In genomic region chr19:7401694-7402093, GRCh38 we compare ENCODE assay signal across 21 cellular contexts. TPM values are rescaled to one million over a fixed set of nuclear protein-coding genes. Genes with fewer than 3 reads are reported as not detected.
DNase-seq lines count a peak whose midpoint lies in the region; ATAC-seq, FAIRE-seq and TF ChIP-seq lines count a peak whose summit lies in the region.
"Had no signal": no experiment of that assay in that cellular context is flagged by ENCODE, and none has a peak within 500 bp of the region (broad histone marks: within the 10 kb centered on the region; RNA-seq: fewer than 3 reads in every experiment).

No MANE protein-coding gene starts in this region.

- H3K36me3 ChIP-seq in Caco-2 (ENCODE audit: control insufficient read depth, insufficient read depth, low read length) (peaks cover 3% of the 10 kb centered on the region; the same call in 1 of the 2 replicates), K562 (ENCODE audit: control insufficient read depth, insufficient read depth, low read length) (no peaks in the 10 kb centered on the region; the same call in 2 of the 3 replicates), trophoblast cell (ENCODE audit: control insufficient read depth in 1 of 2, insufficient read depth in 2 of 2, low read length in 2 of 2) (peaks cover 7 to 10% of the 10 kb centered on the region in 2 experiments)

- peaks cover 7% of the 10 kb centered on the region for H3K79me2 ChIP-seq in K562 (ENCODE audit: control insufficient read depth, insufficient read depth, low read length)
- peaks cover 11% of the 10 kb centered on the region for H3K79me2 ChIP-seq in trophoblast cell (ENCODE audit: control insufficient read depth, insufficient read depth, low read length, poor library complexity)

- H3K4me1 ChIP-seq in Caco-2 (peaks cover 18% of the 10 kb centered on the region), K562 (replicated peaks in 1 of 2; ENCODE audit: control insufficient read depth in 2 of 2, insufficient read depth in 2 of 2, low read length in 2 of 2) (no peaks in the 10 kb centered on the region; a peak in 2 of 5 replicates), trophoblast cell (ENCODE audit: control insufficient read depth in 1 of 2, insufficient read depth in 2 of 2, low read length in 2 of 2) (peaks cover 0 to 9% of the 10 kb centered on the region in 2 experiments)
- H3K4me1 ChIP-seq: BE2C had no signal

- FAIRE-seq in K562 (lab: Jason Lieb, UNC), result no peak
- FAIRE-seq: A549, G401.6 had no signal

- peaks cover 3% of the 10 kb centered on the region for H3K9me1 ChIP-seq in K562 (ENCODE audit: control insufficient read depth, insufficient read depth, low read length)

- H3K23ac ChIP-seq in trophoblast cell (ENCODE audit: low read length), result no peak overlapping the region

- CTCF ChIA-PET in Caco-2 (lab: Charles Lee), result no interaction called here
- CTCF ChIA-PET in K562 (lab: Yijun Ruan, JAX; ENCODE audit: low intra/inter-chr PET ratio), result no interaction called here

- DNase-seq in activated T-cell treated with anti-CD3 and anti-CD28 coated beads, Interleukin-2, amount 50 U/mL, for 24 hours, result no peak
- DNase-seq in activated T-cell treated with anti-CD3 and anti-CD28 coated beads, Interleukin-2, amount 50 U/mL, for 1 hour, result no peak
- DNase-seq in Caco-2 (no peak), K562 (ENCODE audit: extremely low read depth in 1 of 4, low spot score in 3 of 4) (no peak), trophoblast cell (no peak)
- no peak for DNase-seq in effector CD8-positive, alpha-beta T cell (lab: John Stamatoyannopoulos, UW)
- DNase-seq: 8988T; ACHN; AML-193; BE2C; CD4-positive, alpha-beta T cell; COR-L47; DMS153; DND-41; GM23248; H9 had no signal

- in situ Hi-C loops in K562 (cut with MboI), result no loop called here

- no peaks in the 10 kb centered on the region for H3K9me3 Mint-ChIP-seq in activated T-cell treated with anti-CD3 and anti-CD28 coated beads, Interleukin-2, amount 50 U/mL, for 24 hours
- H3K9me3 Mint-ChIP-seq in Caco-2 (ENCODE audit: unreplicated experiment), result no peaks in the 10 kb centered on the region
- H3K9me3 Mint-ChIP-seq: CD14-positive monocyte; CD4-positive, alpha-beta T cell; H9 had no signal

- H4K12ac ChIP-seq in trophoblast cell (ENCODE audit: low read depth, low read length), result no peak overlapping the region

- no peak for TF ChIP-seq POLR2A in K562 (conservative IDR thresholded peaks at IDR 0.05)

- no peaks in the 10 kb centered on the region for H3K27me3 ChIP-seq in Caco-2 (replicated peaks; ENCODE audit: control insufficient read depth, insufficient read depth, low read length)
- H3K27me3 ChIP-seq in K562 (ENCODE audit: control insufficient read depth in 2 of 2, insufficient read depth in 2 of 2, low read length in 2 of 2), result no peaks in the 10 kb centered on the region
- H3K27me3 ChIP-seq in trophoblast cell (ENCODE audit: insufficient read depth, low read length), result no peaks in the 10 kb centered on the region
- H3K27me3 ChIP-seq: BE2C; BLaER1 treated with 17β-estradiol and CSF1 and Interleukin-3, amounts not matched to agents 10 nM and 100 nM had no signal

- H3K18ac ChIP-seq in trophoblast cell (ENCODE audit: low read length), result no peak overlapping the region

- H3K27ac ChIP-seq in K562 (ENCODE audit: extremely low read depth, low read depth, low read length), result no peak overlapping the region
- no peak overlapping the region for H3K27ac ChIP-seq in trophoblast cell (ENCODE audit: low read depth, low read length)
- H3K27ac ChIP-seq: A549; BLaER1 treated with 17β-estradiol and CSF1 and Interleukin-3, amounts not matched to agents 10 nM and 100 nM; GM23248 had no signal

- H4K91ac ChIP-seq in trophoblast cell (ENCODE audit: low read depth, low read length), result no peak overlapping the region

- TF ChIP-seq CTCF in Caco-2 (IDR thresholded peaks at IDR 0.05; ENCODE audit: insufficient read depth in 1 of 2, low read depth in 1 of 2, low read length in 1 of 2, severe bottlenecking in 1 of 2, unreplicated experiment in 1 of 2), result no peak
- TF ChIP-seq CTCF in K562 (IDR thresholded peaks at IDR 0.05 in 2 of 3, conservative IDR thresholded peaks at IDR 0.05 in 1 of 3; ENCODE audit: insufficient read depth in 2 of 3, low read depth in 1 of 3, low read length in 3 of 3), result no peak

- H3K36me3 Mint-ChIP-seq in activated T-cell treated with anti-CD3 and anti-CD28 coated beads, Interleukin-2, amount 50 U/mL, for 24 hours (ENCODE audit: low read depth), result peaks cover 51% of the 10 kb centered on the region
- H3K36me3 Mint-ChIP-seq in Caco-2 (ENCODE audit: insufficient read depth, unreplicated experiment), result peaks cover 41% of the 10 kb centered on the region

- BruUV-seq in Caco-2 (replicated peaks; lab: Mats Ljungman, UMichigan) (no TSS peak), K562 (replicated peaks; lab: Mats Ljungman, UMichigan) (no TSS peak)

- no peaks in the 10 kb centered on the region for H4K20me1 ChIP-seq in K562 (replicated peaks; ENCODE audit: control insufficient read depth, insufficient read depth, low read length)

- no peak overlapping the region for H2BK5ac ChIP-seq in trophoblast cell (ENCODE audit: low read depth, low read length, poor library complexity)

- H3K27ac Mint-ChIP-seq in activated T-cell treated with anti-CD3 and anti-CD28 coated beads, Interleukin-2, amount 50 U/mL, for 24 hours, result peak overlapping the region; percentile 26
- peak overlapping the region; percentile 56 for H3K27ac Mint-ChIP-seq in Caco-2 (ENCODE audit: unreplicated experiment)
- H3K27ac Mint-ChIP-seq: H9 had no signal

- H2BK12ac ChIP-seq in trophoblast cell (ENCODE audit: low read length), result no peak overlapping the region

- H3K4me1 Mint-ChIP-seq in activated T-cell treated with anti-CD3 and anti-CD28 coated beads, Interleukin-2, amount 50 U/mL, for 24 hours (ENCODE audit: low read depth), result peaks cover 40% of the 10 kb centered on the region
- H3K4me1 Mint-ChIP-seq in Caco-2 (ENCODE audit: low read depth, unreplicated experiment), result peaks cover 8% of the 10 kb centered on the region

- H3K9me3 ChIP-seq in Caco-2 (no peaks in the 10 kb centered on the region), K562 (replicated peaks; ENCODE audit: control insufficient read depth, insufficient read depth, low read depth, low read length) (no peaks in the 10 kb centered on the region), trophoblast cell (ENCODE audit: insufficient read depth, low read depth, low read length) (no peaks in the 10 kb centered on the region)
- H3K9me3 ChIP-seq: A549, BE2C had no signal

- no peak overlapping the region for H2AFZ ChIP-seq in K562 (ENCODE audit: low read depth, low read length)
- no peak overlapping the region for H2AFZ ChIP-seq in trophoblast cell (ENCODE audit: insufficient read depth, low read length, poor library complexity)
- H2AFZ ChIP-seq: GM23248 had no signal

- ATAC-seq in K562 (no peak), HG03521 (IDR thresholded peaks at IDR 0.05; ENCODE audit: unreplicated experiment) (no peak)
- ATAC-seq: A549 had no signal

- H3K4ac ChIP-seq in trophoblast cell (ENCODE audit: low read depth, low read length), result peak overlapping the region; percentile 77

- no peak for TF ChIP-seq RAD21 in K562 (CRISPR knock-in tag; conservative IDR thresholded peaks at IDR 0.05 in 1 of 2, IDR thresholded peaks at IDR 0.05 in 1 of 2)

- H3K27me3 Mint-ChIP-seq in activated T-cell treated with anti-CD3 and anti-CD28 coated beads, Interleukin-2, amount 50 U/mL, for 24 hours, result no peaks in the 10 kb centered on the region
- H3K27me3 Mint-ChIP-seq in Caco-2 (ENCODE audit: insufficient read depth, unreplicated experiment), result no peaks in the 10 kb centered on the region
- H3K27me3 Mint-ChIP-seq: CD4-positive, alpha-beta T cell had no signal

- no peak overlapping the region for H3K4me3 Mint-ChIP-seq in activated T-cell treated with anti-CD3 and anti-CD28 coated beads, Interleukin-2, amount 50 U/mL, for 24 hours
- H3K4me3 Mint-ChIP-seq in Caco-2 (ENCODE audit: unreplicated experiment), result no peak overlapping the region
- H3K4me3 Mint-ChIP-seq: CD14-positive monocyte; CD4-positive, alpha-beta T cell; H9 had no signal

- POLR2A ChIA-PET in Caco-2 (lab: Charles Lee), result no interaction called here
- POLR2A ChIA-PET in K562 (lab: Yijun Ruan, JAX), result no interaction called here

- H4K8ac ChIP-seq in trophoblast cell (ENCODE audit: low read depth, low read length), result no peak overlapping the region

- no peak overlapping the region for H2AK5ac ChIP-seq in trophoblast cell (ENCODE audit: low read length)

- H3K14ac ChIP-seq in trophoblast cell (ENCODE audit: low read length), result no peak overlapping the region

- TF ChIP-seq EP300 in K562 (IDR thresholded peaks at IDR 0.05; ENCODE audit: low read length), result no peak

- 93% methylated on average over 3 of the region's 3 CpGs for WGBS in K562 (ENCODE audit: insufficient coverage, low coverage, missing lambda C conversion rate)
- no CpG with 5 or more reads among the region's 3 CpGs for WGBS in trophoblast cell (ENCODE audit: extremely low coverage, insufficient coverage, insufficient read length)

- H3K4me2 ChIP-seq in K562 (ENCODE audit: insufficient read depth, low read length) (no peak overlapping the region), trophoblast cell (ENCODE audit: low read length) (no peak overlapping the region)
- H3K4me2 ChIP-seq: A549; BLaER1 treated with 17β-estradiol and CSF1 and Interleukin-3, amounts not matched to agents 10 nM and 100 nM had no signal

- intact Hi-C loops in Caco-2 (cut with micrococcal nuclease; ENCODE audit: unreplicated experiment) (no loop called here), K562 (cut with micrococcal nuclease) (no loop called here)

- H3K4me3 ChIP-seq in Caco-2 (ENCODE audit: low read depth, low read length) (no peak overlapping the region), K562 (no peak overlapping the region), trophoblast cell (ENCODE audit: low read depth, low read length) (no peak overlapping the region)
- H3K4me3 ChIP-seq: A549; BLaER1 treated with 17β-estradiol and CSF1 and Interleukin-3, amounts not matched to agents 10 nM and 100 nM; GM23248 had no signal

- H3K79me1 ChIP-seq in trophoblast cell (ENCODE audit: low read length), result no peaks in the 10 kb centered on the region

- no peak overlapping the region for H2BK120ac ChIP-seq in trophoblast cell (ENCODE audit: insufficient read depth, low read length, poor library complexity)

- H3K9ac ChIP-seq in K562 (ENCODE audit: insufficient read depth in 1 of 2, low read depth in 2 of 2, low read length in 2 of 2) (no peak overlapping the region), trophoblast cell (ENCODE audit: low read length) (no peak overlapping the region)
- H3K9ac ChIP-seq: BLaER1 treated with 17β-estradiol and CSF1 and Interleukin-3, amounts not matched to agents 10 nM and 100 nM; GM23248 had no signal

RNA-seq across cellular contexts. Expression of gene ARHGEF18, which starts 53.0 kb away (rescaled TPM):
- total RNA-seq in Caco-2 (2022) (50.4 and 53.1 TPM in 2 replicates), K562 (2014; rRNA removed) (11.4 and 13.8 TPM in 2 replicates), K562 (2014; rRNA removed; fragmentation: Illumina TruSeq; extraction: Trizol) (0.91 and 2.6 TPM in 2 replicates), K562 (2015; rRNA removed; fragmentation: Illumina TruSeq; extraction: Trizol) (6.8 and 7.7 TPM in 2 replicates), K562 (2021) (14.9 and 16.5 TPM in 2 replicates)
- 9.6 and 25.5 TPM in 2 replicates for total RNA-seq in K562 (2011; cell fraction: chromatin; rRNA removed; ENCODE audit: low replicate concordance)
- total RNA-seq in K562 (2011; cell fraction: nucleolus; rRNA removed), result 16.8 and 21.5 TPM in 2 replicates
- 11.7 and 12.4 TPM in 2 replicates for total RNA-seq in K562 (2011; cell fraction: nucleoplasm; rRNA removed)
- polyA plus RNA-seq in K562 (2011; rRNA removed) (2.8 and 4.0 TPM in 2 replicates), K562 (2014; fragmentation: Illumina TruSeq; extraction: Trizol) (4.5 and 5.7 TPM in 2 replicates), K562 (2014; fragmentation: Nextera tagmentation; extraction: Ambion mirVana) (under 1 TPM; 0.04 to 0.20 TPM), K562 (2014; rRNA removed) (6.8 TPM in 2 replicates)
- 4.3 and 7.7 TPM in 2 replicates for polyA plus RNA-seq in K562 (2011; cell fraction: cytosol; rRNA removed)
- polyA plus RNA-seq in K562 (2011; cell fraction: nucleus; rRNA removed), result 9.9 and 16.4 TPM in 2 replicates
- 9.8 and 15.1 TPM in 2 replicates for polyA plus RNA-seq in K562 (2012)
- polyA minus RNA-seq in K562 (2011; rRNA and poly(A)+ RNA removed), result 4.0 and 5.1 TPM in 2 replicates
- polyA minus RNA-seq in K562 (2011; cell fraction: cytosol; rRNA and poly(A)+ RNA removed), result 9.3 and 10.7 TPM in 2 replicates
- polyA minus RNA-seq in K562 (2011; cell fraction: nucleus; rRNA and poly(A)+ RNA removed), result 5.1 and 9.9 TPM in 2 replicates
- 38.7 and 39.8 TPM in 2 replicates for polyA plus RNA-seq in trophoblast cell (2013)
